Comparison of ENCODE assay signal across 23 cellular contexts in the genomic region with DNA sequence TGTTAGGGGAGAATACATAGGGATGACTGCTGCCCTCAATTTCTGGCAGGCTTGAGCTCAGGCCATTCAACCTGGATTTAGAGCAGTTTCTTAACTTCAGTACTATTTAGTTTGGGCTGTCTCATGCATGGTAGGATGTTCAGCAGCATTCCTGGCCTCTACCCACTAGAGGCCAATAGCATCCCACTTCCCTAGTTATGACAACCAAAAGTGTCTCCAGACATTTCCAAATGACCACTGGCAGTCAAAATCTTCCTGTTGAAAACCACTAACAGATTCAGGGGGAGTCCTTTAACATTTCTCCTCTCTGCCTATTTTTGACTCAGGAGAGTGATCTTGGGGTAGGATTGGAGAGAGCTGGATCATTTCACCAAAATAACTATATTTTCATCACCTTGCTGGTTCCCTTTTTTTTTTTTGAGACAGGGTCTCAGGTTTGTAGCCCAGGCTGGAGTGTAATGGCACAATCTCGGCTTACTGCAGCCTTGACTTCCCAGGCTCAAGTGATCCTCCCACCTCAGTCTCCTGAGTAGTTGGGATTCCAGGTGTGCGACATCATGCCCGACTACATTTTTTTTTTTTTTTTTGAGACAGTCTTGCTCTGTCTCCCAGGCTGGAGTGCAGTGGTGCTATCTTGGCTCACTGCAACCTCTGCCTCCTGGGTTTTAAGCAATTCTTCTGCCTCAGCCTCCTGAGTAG. TPM values are rescaled to one million over a fixed set of nuclear protein-coding genes. Genes with fewer than 3 reads are reported as not detected.
DNase-seq lines count a peak whose midpoint lies in the region; ATAC-seq and TF ChIP-seq lines count a peak whose summit lies in the region.
"Had no signal": no experiment of that assay in that cellular context is flagged by ENCODE, and none has a peak within 500 bp of the region (broad histone marks: within the 10 kb centered on the region; RNA-seq: fewer than 3 reads in every experiment).

No MANE protein-coding gene starts in this region.

- H3K4me1 ChIP-seq in adipocyte (ENCODE audit: control insufficient read depth, insufficient read depth, low read length), result peaks cover 11% of the 10 kb centered on the region
- H3K4me1 ChIP-seq in sigmoid colon, result no peaks in the 10 kb centered on the region
- H3K4me1 ChIP-seq: colonic mucosa had no signal

- H3K27me3 Mint-ChIP-seq in activated T-cell treated with anti-CD3 and anti-CD28 coated beads, Interleukin-2, amount 50 U/mL, for 4 hours (ENCODE audit: low read depth), result no peaks in the 10 kb centered on the region
- H3K27me3 Mint-ChIP-seq: stimulated activated naive B cell treated with anti-CD40 and anti-IgM and Interleukin-4, amounts not matched to agents 10 μg/mL and 1 μg/mL and 100 μg/mL, for 72 hours had no signal

- H3K36me3 ChIP-seq in adipocyte (ENCODE audit: control insufficient read depth, insufficient read depth, low read length, severe bottlenecking), result no peaks in the 10 kb centered on the region
- no peaks in the 10 kb centered on the region for H3K36me3 ChIP-seq in sigmoid colon
- H3K36me3 ChIP-seq: colonic mucosa, SJSA1 had no signal

- H3K4me3 Mint-ChIP-seq in activated T-cell treated with anti-CD3 and anti-CD28 coated beads, Interleukin-2, amount 50 U/mL, for 4 hours, result no peak overlapping the region
- H3K4me3 Mint-ChIP-seq: activated T-cell treated with anti-CD3 and anti-CD28 coated beads, Interleukin-2, amount 50 U/mL, for 72 hours; stimulated activated naive B cell treated with anti-CD40 and anti-IgM and Interleukin-4, amounts not matched to agents 10 μg/mL and 1 μg/mL and 100 μg/mL, for 72 hours had no signal

- intact Hi-C loops in sigmoid colon (cut with DNase I), result no loop called here

- DNase-seq in AG10803 (ENCODE audit: low read depth) (peak; percentile 64), HS-5 (ENCODE audit: low read depth) (peak; percentile 23), adipocyte (ENCODE audit: low read depth) (peak; percentile 9), kidney tubule cell (ENCODE audit: low spot score) (peak; percentile 77), sigmoid colon (no peak), RPMI8226 (no peak)
- no peak for DNase-seq in activated T-cell treated with anti-CD3 and anti-CD28 coated beads, Interleukin-2, amount 50 U/mL, for 4 hours
- DNase-seq: activated CD4-positive, alpha-beta T cell treated with anti-CD3 and anti-CD28 coated beads, Interleukin-2, amount 50 U/mL, for 4 hours; activated T-cell treated with anti-CD3 and anti-CD28 coated beads, Interleukin-2, amount 50 U/mL, for 72 hours; AML-193; amniotic stem cell; colonic mucosa; head of caudate nucleus; Kasumi-1; NCI-H146; NCI-H446; stimulated activated naive B cell treated with anti-CD40 and anti-IgM and Interleukin-4, amounts not matched to agents 10 μg/mL and 1 μg/mL and 100 μg/mL, for 72 hours had no signal

- TF ChIP-seq POLR2A in sigmoid colon (IDR thresholded peaks at IDR 0.05), result no peak

- ATAC-seq in HG03439 (IDR thresholded peaks at IDR 0.05; ENCODE audit: unreplicated experiment), result no peak
- ATAC-seq in activated T-cell treated with anti-CD3 and anti-CD28 coated beads, Interleukin-2, amount 50 U/mL, for 4 hours, result no peak
- ATAC-seq: activated T-cell treated with anti-CD3 and anti-CD28 coated beads, Interleukin-2, amount 50 U/mL, for 72 hours; stimulated activated naive B cell treated with anti-CD40 and anti-IgM and Interleukin-4, amounts not matched to agents 10 μg/mL and 1 μg/mL and 100 μg/mL, for 72 hours had no signal

- H3K27ac ChIP-seq in sigmoid colon, result no peak overlapping the region
- H3K27ac ChIP-seq: colonic mucosa, SJSA1 had no signal

- 82 to 90% methylated on average over 3 of the region's 3 CpGs for WGBS in sigmoid colon, 2 donors

- H3K27me3 ChIP-seq in adipocyte (replicated peaks; ENCODE audit: control insufficient read depth, insufficient read depth, low read length) (no peaks in the 10 kb centered on the region), sigmoid colon (no peaks in the 10 kb centered on the region)
- H3K27me3 ChIP-seq: colonic mucosa, SJSA1 had no signal

- H3K9me3 ChIP-seq in adipocyte (ENCODE audit: control insufficient read depth, low read length), result no peaks in the 10 kb centered on the region
- no peaks in the 10 kb centered on the region for H3K9me3 ChIP-seq in sigmoid colon
- H3K9me3 ChIP-seq: colonic mucosa, SJSA1 had no signal

- H3K4me1 Mint-ChIP-seq in activated T-cell treated with anti-CD3 and anti-CD28 coated beads, Interleukin-2, amount 50 U/mL, for 4 hours (ENCODE audit: low read depth), result peaks cover 2% of the 10 kb centered on the region

- H3K9me3 Mint-ChIP-seq in activated T-cell treated with anti-CD3 and anti-CD28 coated beads, Interleukin-2, amount 50 U/mL, for 4 hours, result no peaks in the 10 kb centered on the region
- H3K9me3 Mint-ChIP-seq: activated T-cell treated with anti-CD3 and anti-CD28 coated beads, Interleukin-2, amount 50 U/mL, for 72 hours; stimulated activated naive B cell treated with anti-CD40 and anti-IgM and Interleukin-4, amounts not matched to agents 10 μg/mL and 1 μg/mL and 100 μg/mL, for 72 hours had no signal

- TF ChIP-seq EP300 in sigmoid colon (IDR thresholded peaks at IDR 0.05), result no peak

- H3K4me3 ChIP-seq in AG10803 (ENCODE audit: low read length), result no peak overlapping the region
- no peak overlapping the region for H3K4me3 ChIP-seq in adipocyte (ENCODE audit: low read length)
- H3K4me3 ChIP-seq in sigmoid colon, result no peak overlapping the region
- H3K4me3 ChIP-seq: colonic mucosa, SJSA1 had no signal

- H3K9ac ChIP-seq in adipocyte (ENCODE audit: low read length), result no peak overlapping the region

- H3K36me3 Mint-ChIP-seq in activated T-cell treated with anti-CD3 and anti-CD28 coated beads, Interleukin-2, amount 50 U/mL, for 4 hours (ENCODE audit: insufficient read depth), result no peaks in the 10 kb centered on the region

- no peak; the same call in 1 of the 2 replicates for TF ChIP-seq CTCF in AG10803 (conservative IDR thresholded peaks at IDR 0.05; ENCODE audit: low read length)
- no peak for TF ChIP-seq CTCF in sigmoid colon (IDR thresholded peaks at IDR 0.05)

RNA-seq across cellular contexts. Expression of a gene that starts 8.7 kb away (rescaled TPM):
- total RNA-seq in sigmoid colon, result not detected
- under 1 TPM in 1 of 3 donors, not detected in 2; 0.10 TPM for polyA plus RNA-seq in sigmoid colon
- total RNA-seq in activated T-cell treated with anti-CD3 and anti-CD28 coated beads, Interleukin-2, amount 50 U/mL, for 4 hours, result 1 to 10 TPM in 1 of 3 donors, under 1 TPM in 2; 0.19 to 1.1 (median 0.24) TPM
- total RNA-seq: epithelial cell of proximal tubule, mononuclear cell, osteocyte, urinary bladder had no signal
- polyA plus RNA-seq: urinary bladder had no signal

RNA-seq across cellular contexts. Expression of a gene that starts 8.9 kb away (rescaled TPM):
- total RNA-seq in sigmoid colon, result 10 to 100 TPM; 19.9 to 47.5 (median 29.4) TPM
- polyA plus RNA-seq in sigmoid colon, result 10 to 100 TPM in 1 of 3 donors, 1 to 10 TPM in 2; 6.5 to 31.3 (median 6.6) TPM
- 100 to 1,000 TPM; 150 to 165 (median 151) TPM for total RNA-seq in activated T-cell treated with anti-CD3 and anti-CD28 coated beads, Interleukin-2, amount 50 U/mL, for 4 hours

RNA-seq across cellular contexts. Expression of a gene that starts 45.1 kb away (rescaled TPM):
- 10 to 100 TPM; 31.4 to 73.1 (median 44.8) TPM for total RNA-seq in sigmoid colon
- polyA plus RNA-seq in sigmoid colon, result 10 to 100 TPM; 47.0 to 69.4 (median 52.3) TPM
- total RNA-seq in activated T-cell treated with anti-CD3 and anti-CD28 coated beads, Interleukin-2, amount 50 U/mL, for 4 hours, result 1 to 10 TPM; 3.7 to 6.9 (median 4.1) TPM

RNA-seq across cellular contexts. Expression of a gene that starts 57.1 kb away (rescaled TPM):
- 100 to 1,000 TPM in 1 of 4 donors, 10 to 100 TPM in 3; 42.5 to 139 (median 60.5) TPM for total RNA-seq in sigmoid colon
- 10 to 100 TPM in 2 of 3 donors, 1 to 10 TPM in 1; 4.9 to 22.3 (median 12.6) TPM for polyA plus RNA-seq in sigmoid colon
- total RNA-seq in activated T-cell treated with anti-CD3 and anti-CD28 coated beads, Interleukin-2, amount 50 U/mL, for 4 hours, result 1 to 10 TPM; 4.0 to 5.3 (median 4.4) TPM

Comparison
In these comparisons a context has a peak if more than half of its experiments do, and no peak if none do; other contexts are left out.
1. DNase-seq: peak in AG10803 (single experiment), HS-5 (single experiment), adipocyte (single experiment) and kidney tubule cell (single experiment); none in sigmoid colon (single experiment), RPMI8226 (single experiment) and activated T-cell treated with anti-CD3 and anti-CD28 coated beads, Interleukin-2, amount 50 U/mL, for 4 hours (single experiment).
2. RNA of a gene that starts 45.1 kb away (total RNA-seq): 31.4 to 73.1 TPM in sigmoid colon; 3.7 to 6.9 TPM in activated T-cell treated with anti-CD3 and anti-CD28 coated beads, Interleukin-2, amount 50 U/mL, for 4 hours; every median in the first group is over 4 times any median in the second.